In genomic region chr15:99167201-99167600, GRCh38 we compare ENCODE assay signal across 19 cellular contexts.
DNase-seq lines count a peak whose midpoint lies in the region; ATAC-seq and TF ChIP-seq lines count a peak whose summit lies in the region.
"Had no signal": no experiment of that assay in that cellular context is flagged by ENCODE, and none has a peak within 500 bp of the region (broad histone marks: within the 10 kb centered on the region; RNA-seq: fewer than 3 reads in every experiment).

No MANE protein-coding gene starts in this region.

- peaks cover 9% of the 10 kb centered on the region for H3K36me3 ChIP-seq in right atrium auricular region
- H3K36me3 ChIP-seq in heart right ventricle: peaks cover 0 to 77% (median 0%) of the 10 kb centered on the region in 9 donors
- H3K36me3 ChIP-seq in esophagus muscularis mucosa: peaks cover 0 to 34% (median 10%) of the 10 kb centered on the region in 4 donors
- peaks cover 0 to 19% of the 10 kb centered on the region in 2 donors for H3K36me3 ChIP-seq in psoas muscle (ENCODE audit: insufficient read depth in 1 of 2, low read depth in 1 of 2)

- 73 to 93% methylated on average over 5 of the region's 5 CpGs for WGBS in heart right ventricle, 2 donors
- WGBS in esophagus muscularis mucosa: 48% methylated on average over 4 of the region's 5 CpGs
- WGBS in psoas muscle, 3 donors: 19 to 35% (median 25%) methylated on average over 5 of the region's 5 CpGs

- peak overlapping the region; percentile 83 to 95 for H3K27ac ChIP-seq in right atrium auricular region
- H3K27ac ChIP-seq in heart right ventricle: peak overlapping the region in 2 of 10 donors; percentile 3 to 20
- H3K27ac ChIP-seq in esophagus muscularis mucosa (replicated peaks in 1 of 4): peak overlapping the region; percentile 95 to 99 (median 98)
- H3K27ac ChIP-seq in psoas muscle: peak overlapping the region; percentile 94
- H3K27ac ChIP-seq: brain microvascular endothelial cell, C4-2B, epithelial cell of prostate had no signal

- no peak overlapping the region for H3K27ac Mint-ChIP-seq in type B pancreatic cell
- H3K27ac Mint-ChIP-seq: activated naive CD8-positive, alpha-beta T cell treated with anti-CD3 and anti-CD28 coated beads, Interleukin-2, amount 50 U/mL, for 24 hours; activated T-helper 2 cell treated with anti-CD3 and anti-CD28 coated beads, Interferon-gamma antibody, Interleukin-2, Interleukin-4, amounts not matched to agents 10 μg/mL and 5 μg/mL and 100 μg/mL, durations not matched to agents 14 hours and 24 hours and 36 hours; H9; stimulated activated naive CD8-positive, alpha-beta T cell treated with anti-CD3 and anti-CD28 coated beads, Interleukin-15, Interleukin-2, amounts not matched to agents 100 ng/mL and 50 ng/mL, for 24 hours had no signal

- no peaks in the 10 kb centered on the region for H3K27me3 Mint-ChIP-seq in type B pancreatic cell
- H3K27me3 Mint-ChIP-seq: activated naive CD8-positive, alpha-beta T cell treated with anti-CD3 and anti-CD28 coated beads, Interleukin-2, amount 50 U/mL, for 24 hours; stimulated activated naive CD8-positive, alpha-beta T cell treated with anti-CD3 and anti-CD28 coated beads, Interleukin-15, Interleukin-2, amounts not matched to agents 100 ng/mL and 50 ng/mL, for 24 hours had no signal

- TF ChIP-seq POLR2A in esophagus muscularis mucosa (IDR thresholded peaks at IDR 0.05; ENCODE audit: low read depth): no peak

- ATAC-seq in heart right ventricle (no peak), psoas muscle (peak; percentile 83 to 89 (median 87)), HG03108 (IDR thresholded peaks at IDR 0.05; ENCODE audit: unreplicated experiment) (no peak), GM18519 (IDR thresholded peaks at IDR 0.05; ENCODE audit: low FRiP score, unreplicated experiment) (no peak)
- ATAC-seq: activated naive CD8-positive, alpha-beta T cell treated with anti-CD3 and anti-CD28 coated beads, Interleukin-2, amount 50 U/mL, for 24 hours had no signal

- H3K4me1 Mint-ChIP-seq in type B pancreatic cell (ENCODE audit: unreplicated experiment): no peaks in the 10 kb centered on the region
- H3K4me1 Mint-ChIP-seq: H9 had no signal

- peaks cover 0 to 42% of the 10 kb centered on the region in 2 donors for H3K4me1 ChIP-seq in right atrium auricular region
- peaks cover 5 to 43% (median 21%) of the 10 kb centered on the region in 9 donors for H3K4me1 ChIP-seq in heart right ventricle
- peaks cover 40 to 73% (median 69%) of the 10 kb centered on the region in 4 donors for H3K4me1 ChIP-seq in esophagus muscularis mucosa
- peaks cover 61% of the 10 kb centered on the region for H3K4me1 ChIP-seq in psoas muscle

- no peak overlapping the region for H3K4me3 Mint-ChIP-seq in type B pancreatic cell
- H3K4me3 Mint-ChIP-seq: activated naive CD8-positive, alpha-beta T cell treated with anti-CD3 and anti-CD28 coated beads, Interleukin-2, amount 50 U/mL, for 24 hours; H9; stimulated activated naive CD8-positive, alpha-beta T cell treated with anti-CD3 and anti-CD28 coated beads, Interleukin-15, Interleukin-2, amounts not matched to agents 100 ng/mL and 50 ng/mL, for 24 hours had no signal

- no peaks in the 10 kb centered on the region for H3K9me3 ChIP-seq in right atrium auricular region
- H3K9me3 ChIP-seq in heart right ventricle: no peaks in the 10 kb centered on the region
- H3K9me3 ChIP-seq in esophagus muscularis mucosa: no peaks in the 10 kb centered on the region
- H3K9me3 ChIP-seq in psoas muscle: no peaks in the 10 kb centered on the region

- DNase-seq in right atrium auricular region (ENCODE audit: low spot score) (no peak), heart right ventricle (no peak), esophagus muscularis mucosa (ENCODE audit: extremely low spot score) (peak; percentile 75), psoas muscle (peak in 1 of 2 donors; percentile 58), type B pancreatic cell (ENCODE audit: extremely low spot score, unreplicated experiment) (peak; percentile 29), NCI-H1694 (lab: John Stamatoyannopoulos, UW) (no peak)
- DNase-seq: activated CD4-positive, alpha-beta T cell treated with anti-CD3 and anti-CD28 coated beads for 48 hours; activated naive CD8-positive, alpha-beta T cell treated with anti-CD3 and anti-CD28 coated beads, Interleukin-2, amount 50 U/mL, for 24 hours; brain microvascular endothelial cell; dermis blood vessel endothelial cell; H9; NCI-H146; stimulated activated CD4-positive, alpha-beta T cell treated with anti-CD3 and anti-CD28 coated beads, Interleukin-2, amount 100 ng/mL, for 24 hours had no signal

- H3K4me3 ChIP-seq in right atrium auricular region (no peak overlapping the region), heart right ventricle (no peak overlapping the region), esophagus muscularis mucosa (no peak overlapping the region), psoas muscle (peak overlapping the region; percentile 26)

- H3K27me3 ChIP-seq in right atrium auricular region (no peaks in the 10 kb centered on the region), heart right ventricle (no peaks in the 10 kb centered on the region), esophagus muscularis mucosa (no peaks in the 10 kb centered on the region), psoas muscle (ENCODE audit: insufficient read depth in 3 of 3, low read length in 2 of 3) (no peaks in the 10 kb centered on the region)
- H3K27me3 ChIP-seq: brain microvascular endothelial cell had no signal

- no peak for TF ChIP-seq EP300 in esophagus muscularis mucosa (IDR thresholded peaks at IDR 0.05)

- no peaks in the 10 kb centered on the region for H3K9me3 Mint-ChIP-seq in type B pancreatic cell
- H3K9me3 Mint-ChIP-seq: activated naive CD8-positive, alpha-beta T cell treated with anti-CD3 and anti-CD28 coated beads, Interleukin-2, amount 50 U/mL, for 24 hours; activated T-helper 2 cell treated with anti-CD3 and anti-CD28 coated beads, Interferon-gamma antibody, Interleukin-2, Interleukin-4, amounts not matched to agents 10 μg/mL and 5 μg/mL and 100 μg/mL, durations not matched to agents 14 hours and 24 hours and 36 hours; H9; stimulated activated naive CD8-positive, alpha-beta T cell treated with anti-CD3 and anti-CD28 coated beads, Interleukin-15, Interleukin-2, amounts not matched to agents 100 ng/mL and 50 ng/mL, for 24 hours had no signal

- TF ChIP-seq CTCF in right atrium auricular region (IDR thresholded peaks at IDR 0.05): no peak
- TF ChIP-seq CTCF in heart right ventricle (IDR thresholded peaks at IDR 0.05): no peak
- no peak for TF ChIP-seq CTCF in esophagus muscularis mucosa (IDR thresholded peaks at IDR 0.05)
- no peak for TF ChIP-seq CTCF in psoas muscle (IDR thresholded peaks at IDR 0.05)
- TF ChIP-seq CTCF in type B pancreatic cell (conservative IDR thresholded peaks at IDR 0.05): no peak

- intact Hi-C loops in heart right ventricle (cut with DNase I): no loop called here
- intact Hi-C loops in esophagus muscularis mucosa (cut with DNase I): no loop called here
- intact Hi-C loops in psoas muscle (cut with DNase I): loop anchor here in 1 of 2 donors (5.0 kb wide), 3 partner anchors 45 to 65 kb away; no protein-coding TSS in a partner anchor

- peaks cover 12% of the 10 kb centered on the region for H3K36me3 Mint-ChIP-seq in type B pancreatic cell

Comparison
In these comparisons a context has a peak if more than half of its experiments do, and no peak if none do; other contexts are left out.
1. DNase-seq: peak in esophagus muscularis mucosa (single experiment) and type B pancreatic cell (single experiment); none in right atrium auricular region (single experiment), heart right ventricle (0 of 2) and NCI-H1694 (single experiment).
2. ATAC-seq: peak in psoas muscle (4 of 4); none in heart right ventricle (0 of 8), HG03108 (single experiment) and GM18519 (single experiment).